ENCODE assay signal across 8 cellular contexts in the genomic region with DNA sequence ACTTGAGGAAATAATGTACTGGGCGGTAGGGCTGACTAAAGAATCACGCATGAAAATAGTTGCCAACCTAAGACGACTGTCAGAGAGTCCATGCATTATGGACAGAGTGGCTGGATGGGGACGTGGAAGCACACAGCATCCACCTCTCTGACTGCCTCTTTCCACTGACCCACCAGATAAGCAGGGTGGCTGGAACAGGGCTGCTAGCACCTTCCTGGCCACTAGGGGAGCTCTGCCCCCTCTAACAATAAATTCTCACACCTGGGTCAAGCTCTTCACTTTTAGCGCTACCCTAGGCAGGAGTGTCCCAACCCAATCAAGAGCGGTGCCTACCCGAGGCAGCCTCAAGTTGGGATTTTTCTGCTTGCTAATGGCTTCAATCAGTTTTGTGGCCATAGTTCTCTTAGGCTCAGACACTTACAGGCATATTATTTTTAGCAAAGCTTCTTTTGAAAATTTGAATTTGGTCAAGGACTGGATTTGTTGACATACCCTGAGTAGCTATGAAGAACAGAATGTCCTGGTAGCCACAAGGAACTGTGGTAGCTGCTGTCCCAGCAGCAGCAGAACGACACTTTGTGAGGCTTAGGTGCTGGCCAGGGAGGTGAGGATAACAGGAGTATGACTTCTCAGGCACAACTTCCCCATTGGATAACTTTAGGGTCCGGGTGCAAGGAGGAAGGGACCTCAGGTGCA. TPM values are rescaled to one million over a fixed set of nuclear protein-coding genes. Genes with fewer than 3 reads are reported as not detected.
DNase-seq lines count a peak whose midpoint lies in the region; ATAC-seq and TF ChIP-seq lines count a peak whose summit lies in the region.

No MANE protein-coding gene starts in this region.

- H3K4me1 Mint-ChIP-seq in activated T-cell treated with anti-CD3 and anti-CD28 coated beads, Interleukin-2, amount 50 U/mL, for 4 hours (ENCODE audit: low read depth): peaks cover 6% of the 10 kb centered on the region
- H3K4me1 Mint-ChIP-seq in osteocyte (ENCODE audit: unreplicated experiment): peaks cover 5% of the 10 kb centered on the region

- no peak overlapping the region for H3K4me3 ChIP-seq in NT2/D1 (ENCODE audit: insufficient read length, low read depth)
- H3K4me3 ChIP-seq in fibroblast of pulmonary artery (replicated peaks; ENCODE audit: low read depth, low read length): no peak overlapping the region
- no peak overlapping the region for H3K4me3 ChIP-seq in aorta (ENCODE audit: low read length in 2 of 2)

- no peaks in the 10 kb centered on the region for H3K9me3 Mint-ChIP-seq in activated T-cell treated with anti-CD3 and anti-CD28 coated beads, Interleukin-2, amount 50 U/mL, for 4 hours
- no peaks in the 10 kb centered on the region for H3K9me3 Mint-ChIP-seq in osteocyte (ENCODE audit: unreplicated experiment)

- H3K36me3 Mint-ChIP-seq in activated T-cell treated with anti-CD3 and anti-CD28 coated beads, Interleukin-2, amount 50 U/mL, for 4 hours (ENCODE audit: insufficient read depth): peaks cover 15% of the 10 kb centered on the region
- peaks cover 15% of the 10 kb centered on the region for H3K36me3 Mint-ChIP-seq in osteocyte (ENCODE audit: unreplicated experiment)

- no peaks in the 10 kb centered on the region for H3K27me3 Mint-ChIP-seq in activated T-cell treated with anti-CD3 and anti-CD28 coated beads, Interleukin-2, amount 50 U/mL, for 4 hours (ENCODE audit: low read depth)
- H3K27me3 Mint-ChIP-seq in osteocyte (ENCODE audit: unreplicated experiment): no peaks in the 10 kb centered on the region

- H3K9me3 ChIP-seq in NT2/D1 (ENCODE audit: insufficient read depth, low read length) (no peaks in the 10 kb centered on the region), aorta (ENCODE audit: control insufficient read depth, low read length) (no peaks in the 10 kb centered on the region)

- peak overlapping the region; percentile 97 to 99 for H3K27ac ChIP-seq in aorta (ENCODE audit: low read depth in 1 of 2, low read length in 2 of 2)

- H3K4me1 ChIP-seq in NT2/D1 (ENCODE audit: insufficient read depth, insufficient read length): no peaks in the 10 kb centered on the region
- H3K4me1 ChIP-seq in aorta (ENCODE audit: control insufficient read depth in 1 of 2, insufficient read depth in 2 of 2, low read length in 2 of 2): no peaks in the 10 kb centered on the region

- DNase-seq in Right ventricle myocardium inferior (ENCODE audit: missing footprints) (no peak), cardiac septum (ENCODE audit: low spot score) (no peak), NT2/D1 (ENCODE audit: low read depth, low spot score) (peak; percentile 42), fibroblast of pulmonary artery (ENCODE audit: low read depth) (peak; percentile 63), osteocyte (ENCODE audit: extremely low spot score, unreplicated experiment) (no peak), aorta (peak; percentile 63 to 83)
- peak; percentile 48 for DNase-seq in activated T-cell treated with anti-CD3 and anti-CD28 coated beads, Interleukin-2, amount 50 U/mL, for 4 hours

- no peaks in the 10 kb centered on the region for H3K27me3 ChIP-seq in NT2/D1 (ENCODE audit: insufficient read depth, insufficient read length)
- H3K27me3 ChIP-seq in aorta (ENCODE audit: control insufficient read depth in 1 of 2, insufficient read depth in 2 of 2, low read length in 1 of 2): no peaks in the 10 kb centered on the region

- TF ChIP-seq CTCF in fibroblast of pulmonary artery (IDR thresholded peaks at IDR 0.05; ENCODE audit: low read length, missing control alignments) (peak; percentile 93), osteocyte (IDR thresholded peaks at IDR 0.05) (peak; percentile 84)

- H3K4me3 Mint-ChIP-seq in activated T-cell treated with anti-CD3 and anti-CD28 coated beads, Interleukin-2, amount 50 U/mL, for 4 hours: no peak overlapping the region
- no peak overlapping the region for H3K4me3 Mint-ChIP-seq in osteocyte (ENCODE audit: unreplicated experiment)

- intact Hi-C loops in Right ventricle myocardium inferior (cut with DNase I): no loop called here
- intact Hi-C loops in cardiac septum (cut with DNase I): no loop called here
- intact Hi-C loops in aorta (cut with DNase I): no loop called here

- no peak overlapping the region for H3K9ac ChIP-seq in NT2/D1 (ENCODE audit: insufficient read length, low read depth)

- H3K36me3 ChIP-seq in NT2/D1 (ENCODE audit: insufficient read depth, insufficient read length, low read length) (peaks cover 68% of the 10 kb centered on the region), aorta (ENCODE audit: control insufficient read depth in 1 of 2, insufficient read depth in 2 of 2, low read length in 1 of 2) (peaks cover 6 to 27% of the 10 kb centered on the region in 2 donors)

- ATAC-seq in Right ventricle myocardium inferior (peak; percentile 69), HG02870 (IDR thresholded peaks at IDR 0.05; ENCODE audit: unreplicated experiment) (peak; percentile 68), aorta (ENCODE audit: low FRiP score) (peak; percentile 66)
- ATAC-seq in activated T-cell treated with anti-CD3 and anti-CD28 coated beads, Interleukin-2, amount 50 U/mL, for 4 hours: peak; percentile 90 to 91

- H3K27ac Mint-ChIP-seq in osteocyte (ENCODE audit: unreplicated experiment): peak overlapping the region; percentile 49

- 28 to 29% methylated on average over 9 of the region's 9 CpGs for WGBS in aorta, 2 donors

RNA-seq across cellular contexts. Expression of gene TPM2, which starts 6.9 kb away (rescaled TPM):
- total RNA-seq in Right ventricle myocardium inferior: 1,163 TPM
- total RNA-seq in cardiac septum: 690 TPM
- 1 to 10 TPM; 1.6 to 2.2 (median 2.2) TPM for total RNA-seq in activated T-cell treated with anti-CD3 and anti-CD28 coated beads, Interleukin-2, amount 50 U/mL, for 4 hours
- 476 and 515 TPM in 2 replicates for total RNA-seq in osteocyte
- total RNA-seq in aorta: 1,000 to 10,000 TPM; 1,614 to 5,973 TPM
- 1,000 to 10,000 TPM; 7,224 to 9,377 TPM for polyA plus RNA-seq in aorta

RNA-seq across cellular contexts. Expression of gene CA9, which starts 22.9 kb away (rescaled TPM):
- total RNA-seq in Right ventricle myocardium inferior (0.30 TPM), cardiac septum (0.48 TPM), osteocyte (not detected in 2 replicates), aorta (1 to 10 TPM; 4.3 to 8.8 TPM)
- total RNA-seq in activated T-cell treated with anti-CD3 and anti-CD28 coated beads, Interleukin-2, amount 50 U/mL, for 4 hours: under 1 TPM in 2 of 3 donors, not detected in 1; 0.24 to 0.46 TPM
- under 1 TPM in 1 of 2 donors, not detected in 1; 0.79 TPM for polyA plus RNA-seq in aorta

RNA-seq across cellular contexts. Expression of gene ARHGEF39, which starts 31.7 kb away (rescaled TPM):
- 0.22 TPM for total RNA-seq in Right ventricle myocardium inferior
- total RNA-seq in cardiac septum: 0.48 TPM
- total RNA-seq in activated T-cell treated with anti-CD3 and anti-CD28 coated beads, Interleukin-2, amount 50 U/mL, for 4 hours: 1 to 10 TPM; 1.1 to 1.2 (median 1.2) TPM
- total RNA-seq in osteocyte: 0.86 and 1.6 TPM in 2 replicates
- 1 to 10 TPM in 1 of 2 donors, under 1 TPM in 1; 0.75 to 1.7 TPM for total RNA-seq in aorta
- 1 to 10 TPM in 1 of 2 donors, under 1 TPM in 1; 0.25 to 1.8 TPM for polyA plus RNA-seq in aorta

RNA-seq across cellular contexts. Expression of gene TLN1, which starts 35.3 kb away (rescaled TPM):
- total RNA-seq in Right ventricle myocardium inferior: 255 TPM
- 291 TPM for total RNA-seq in cardiac septum
- 100 to 1,000 TPM; 210 to 252 (median 230) TPM for total RNA-seq in activated T-cell treated with anti-CD3 and anti-CD28 coated beads, Interleukin-2, amount 50 U/mL, for 4 hours
- 433 and 439 TPM in 2 replicates for total RNA-seq in osteocyte
- total RNA-seq in aorta: 1,000 to 10,000 TPM in 1 of 2 donors, 100 to 1,000 TPM in 1; 735 to 1,271 TPM
- polyA plus RNA-seq in aorta: 100 to 1,000 TPM; 160 to 382 TPM

RNA-seq across cellular contexts. Expression of gene CREB3, which starts 35.8 kb away (rescaled TPM):
- total RNA-seq in Right ventricle myocardium inferior (23.5 TPM), cardiac septum (25.0 TPM), osteocyte (39.0 and 45.4 TPM in 2 replicates), aorta (10 to 100 TPM; 39.5 to 51.3 TPM)
- 10 to 100 TPM; 22.9 to 27.5 (median 23.6) TPM for total RNA-seq in activated T-cell treated with anti-CD3 and anti-CD28 coated beads, Interleukin-2, amount 50 U/mL, for 4 hours
- 10 to 100 TPM; 46.2 to 62.0 TPM for polyA plus RNA-seq in aorta

Comparison
In these comparisons a context has a peak if more than half of its experiments do, and no peak if none do; other contexts are left out.
1. DNase-seq: peak in NT2/D1 (single experiment), activated T-cell treated with anti-CD3 and anti-CD28 coated beads, Interleukin-2, amount 50 U/mL, for 4 hours (single experiment), fibroblast of pulmonary artery (single experiment) and aorta (2 of 2); none in Right ventricle myocardium inferior (single experiment), cardiac septum (single experiment) and osteocyte (single experiment).
2. RNA of gene TPM2, which starts 6.9 kb away (total RNA-seq): 1,614 to 5,973 TPM in aorta, 1,163 TPM in Right ventricle myocardium inferior (single experiment), 690 TPM in cardiac septum (single experiment) and 476 to 515 TPM in osteocyte; 1.6 to 2.2 TPM in activated T-cell treated with anti-CD3 and anti-CD28 coated beads, Interleukin-2, amount 50 U/mL, for 4 hours; every median in the first group is over 100 times any median in the second.
3. Peak in every context shown above with its lines, with median percentiles within 50 percentile points of each other: ATAC-seq.